In the genomic region with DNA sequence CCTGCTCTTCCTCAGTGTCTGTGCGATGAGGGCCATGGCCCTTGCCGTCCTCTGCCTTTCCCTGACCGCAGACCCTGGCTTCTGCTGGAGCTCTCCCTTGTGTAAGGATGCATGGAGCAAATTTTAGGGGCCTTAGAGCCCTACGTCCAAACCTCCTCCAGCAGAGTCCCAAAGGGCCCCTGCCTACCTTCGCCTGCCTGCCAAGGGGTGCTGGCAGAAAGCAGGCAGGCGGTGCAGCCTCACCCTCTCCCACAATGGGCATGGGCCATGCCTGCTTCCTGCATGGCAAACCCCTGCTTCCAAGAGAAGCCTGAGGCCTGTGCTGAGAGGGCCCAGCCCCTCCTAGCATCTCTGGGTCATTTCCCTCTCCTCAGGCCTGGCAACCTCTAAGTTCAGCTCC, we compare ENCODE assay signal across 25 cellular contexts.
"Had no signal": no experiment of that assay in that cellular context is flagged by ENCODE, and none has a peak within 500 bp of the region (broad histone marks: within the 10 kb centered on the region; RNA-seq: fewer than 3 reads in every experiment).

No MANE protein-coding gene starts in this region.

- H3K27me3 ChIP-seq: pancreas had no signal

- H3K4me1 ChIP-seq: foreskin keratinocyte, left lung, pancreas, prostate gland had no signal

- H3K4me2 ChIP-seq: hepatocyte had no signal

- H3K4me3 ChIP-seq: cardiac muscle cell, hepatocyte, left lung, lung, pancreas, prostate gland, stomach, thoracic aorta, transverse colon had no signal

- H3K27ac ChIP-seq: cardiac muscle cell, foreskin keratinocyte, hepatocyte, left lung, pancreas, prostate gland, stomach, thoracic aorta had no signal

- H3K9me3 ChIP-seq: left lung, pancreas, prostate gland, stomach, thoracic aorta, transverse colon had no signal

- DNase-seq: dermis blood vessel endothelial cell; endodermal cell; erythroblast; foreskin keratinocyte; head of caudate nucleus; kidney glomerular epithelial cell; mesenchymal stem cell; midbrain; naive thymus-derived CD4-positive, alpha-beta T cell; nephron progenitor cell; nucleus accumbens; stimulated activated CD4-positive, alpha-beta T cell treated with anti-CD3 and anti-CD28 coated beads, Interleukin-2, amount 100 ng/mL, for 24 hours; stimulated activated CD4-positive, alpha-beta T cell treated with anti-CD3 and anti-CD28 coated beads, Interleukin-4, amount 100 ng/mL, for 4 hours; stimulated activated naive B cell treated with anti-CD40 and anti-IgM and Interleukin-4, amounts not matched to agents 10 μg/mL and 1 μg/mL and 100 μg/mL, for 72 hours; stomach; substantia nigra; transverse colon had no signal

- H2AFZ ChIP-seq: hepatocyte had no signal

- H3K36me3 ChIP-seq: cardiac muscle cell, left lung, pancreas, prostate gland, stomach, thoracic aorta, transverse colon had no signal

- ATAC-seq: foreskin keratinocyte; left lung; naive thymus-derived CD4-positive, alpha-beta T cell; pancreas; sciatic nerve; stimulated activated naive B cell treated with anti-CD40 and anti-IgM and Interleukin-4, amounts not matched to agents 10 μg/mL and 1 μg/mL and 100 μg/mL, for 72 hours had no signal

- H3K79me2 ChIP-seq: hepatocyte had no signal
